Comparison of ENCODE assay signal across 8 cellular contexts in genomic region chr9:34589656-34590375, GRCh38. TPM values are rescaled to one million over a fixed set of nuclear protein-coding genes. Genes with fewer than 3 reads are reported as not detected.
DNase-seq lines count a peak whose midpoint lies in the region; ATAC-seq and TF ChIP-seq lines count a peak whose summit lies in the region.

A gene with protein sequence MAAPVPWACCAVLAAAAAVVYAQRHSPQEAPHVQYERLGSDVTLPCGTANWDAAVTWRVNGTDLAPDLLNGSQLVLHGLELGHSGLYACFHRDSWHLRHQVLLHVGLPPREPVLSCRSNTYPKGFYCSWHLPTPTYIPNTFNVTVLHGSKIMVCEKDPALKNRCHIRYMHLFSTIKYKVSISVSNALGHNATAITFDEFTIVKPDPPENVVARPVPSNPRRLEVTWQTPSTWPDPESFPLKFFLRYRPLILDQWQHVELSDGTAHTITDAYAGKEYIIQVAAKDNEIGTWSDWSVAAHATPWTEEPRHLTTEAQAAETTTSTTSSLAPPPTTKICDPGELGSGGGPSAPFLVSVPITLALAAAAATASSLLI (minus strand): TSS chr9:34589724. CDS start chr9:34568981, 20,743 bp downstream.

- peak; percentile 41 for DNase-seq in GM03348 (ENCODE audit: low spot score)
- peak; percentile 21 for DNase-seq in NCI-H748 treated with DMSO at 0.1 percent for 48 hours (lab: John Stamatoyannopoulos, UW)
- DNase-seq in choroid plexus epithelial cell (ENCODE audit: low read depth), result no peak
- no peak for DNase-seq in mesendoderm
- DNase-seq in thoracic aorta (ENCODE audit: low spot score), result no peak
- no peak for DNase-seq in OCI-LY7 (ENCODE audit: low spot score)
- no peak for DNase-seq in HuH-7.5 (ENCODE audit: low spot score)

- H3K4me2 ChIP-seq in mesendoderm (ENCODE audit: low read length) (peak within 1 kb of the TSS; percentile 84), OCI-LY7 (ENCODE audit: low read length) (no peak within 1 kb of the TSS)

- no peak within 1 kb of the TSS for H2AFZ ChIP-seq in OCI-LY7 (ENCODE audit: low read length)

- H3K27me3 ChIP-seq in mesendoderm (ENCODE audit: insufficient read depth, low read length, poor library complexity) (peaks cover 37% of the 10 kb centered on the region), thoracic aorta (replicated peaks; ENCODE audit: insufficient read depth) (peaks cover 16% of the 10 kb centered on the region)

- H4K20me1 ChIP-seq in OCI-LY7 (ENCODE audit: insufficient read depth, low read length), result no peaks in the 10 kb centered on the region; the same call in 1 of the 2 replicates

- H3K4me3 ChIP-seq in choroid plexus epithelial cell (ENCODE audit: low read depth, low read length) (peak within 1 kb of the TSS; percentile 24), mesendoderm (ENCODE audit: low read length) (peak within 1 kb of the TSS; percentile 35), thoracic aorta (peak within 1 kb of the TSS; percentile 69), OCI-LY7 (ENCODE audit: low read depth, low read length, poor library complexity, severe bottlenecking) (no peak within 1 kb of the TSS)

- H3K27ac ChIP-seq in mesendoderm (ENCODE audit: low read depth, low read length) (no peak within 1 kb of the TSS), thoracic aorta (no peak within 1 kb of the TSS), OCI-LY7 (ENCODE audit: low read depth, low read length, poor library complexity, severe bottlenecking) (no peak within 1 kb of the TSS)

- intact Hi-C loops in OCI-LY7 (cut with micrococcal nuclease; ENCODE audit: unreplicated experiment), result no loop called here

- H3K9me3 ChIP-seq in thoracic aorta, result no peaks in the 10 kb centered on the region
- H3K9me3 ChIP-seq in OCI-LY7 (ENCODE audit: low read length), result no peaks in the 10 kb centered on the region

- ATAC-seq in thoracic aorta (ENCODE audit: insufficient number of reproducible peaks, low FRiP score, low read depth) (no peak), GM19035 (IDR thresholded peaks at IDR 0.05; ENCODE audit: unreplicated experiment) (no peak)

- TF ChIP-seq CTCF in choroid plexus epithelial cell (conservative IDR thresholded peaks at IDR 0.05; ENCODE audit: low read depth, low read length) (no peak), thoracic aorta (IDR thresholded peaks at IDR 0.05) (no peak), OCI-LY7 (conservative IDR thresholded peaks at IDR 0.05; ENCODE audit: low read length) (no peak)

- no TSS peak for BruUV-seq in OCI-LY7 (replicated peaks; lab: Mats Ljungman, UMichigan)

- no peaks in the 10 kb centered on the region for H3K36me3 ChIP-seq in mesendoderm (ENCODE audit: control insufficient read depth, insufficient read depth, low read length)
- no peaks in the 10 kb centered on the region for H3K36me3 ChIP-seq in thoracic aorta
- H3K36me3 ChIP-seq in OCI-LY7 (ENCODE audit: insufficient read depth, low read length), result no peaks in the 10 kb centered on the region

- H3K79me2 ChIP-seq in mesendoderm (ENCODE audit: control insufficient read depth, insufficient read depth, low read length) (no peaks in the 10 kb centered on the region), OCI-LY7 (ENCODE audit: insufficient read depth, low read depth, low read length) (no peaks in the 10 kb centered on the region)

- no peak within 1 kb of the TSS for H3K4ac ChIP-seq in mesendoderm (ENCODE audit: low read depth, low read length)

- no CpG with 5 or more reads among the region's 100 CpGs for WGBS in mesendoderm (ENCODE audit: extremely low coverage, insufficient coverage, low lambda C conversion rate)

- CTCF ChIA-PET in OCI-LY7 (lab: Charles Lee; ENCODE audit: unreplicated experiment), result no interaction called here

- H2BK5ac ChIP-seq in mesendoderm (ENCODE audit: low read length), result no peak within 1 kb of the TSS

- no peaks in the 10 kb centered on the region for H3K9me2 ChIP-seq in OCI-LY7 (ENCODE audit: insufficient read depth, low read length)

- H3K4me1 ChIP-seq in mesendoderm (ENCODE audit: control insufficient read depth, low read depth, low read length) (peaks cover 30% of the 10 kb centered on the region), thoracic aorta (ENCODE audit: control insufficient read depth in 1 of 2, low read depth in 2 of 2) (peaks cover 25 to 59% of the 10 kb centered on the region in 2 donors), OCI-LY7 (ENCODE audit: insufficient read depth, low read length, poor library complexity, severe bottlenecking) (no peaks in the 10 kb centered on the region)

- no peak within 1 kb of the TSS for H3K23ac ChIP-seq in mesendoderm (ENCODE audit: low read length)

- peak within 1 kb of the TSS; percentile 89 for H3K56ac ChIP-seq in mesendoderm (ENCODE audit: low read length)

- H4K5ac ChIP-seq in mesendoderm (ENCODE audit: low read length), result no peak within 1 kb of the TSS

- POLR2A ChIA-PET in OCI-LY7 (lab: Charles Lee), result no interaction called here

- no peak within 1 kb of the TSS for H3K18ac ChIP-seq in mesendoderm (ENCODE audit: low read length)

- no peak within 1 kb of the TSS for H2BK120ac ChIP-seq in mesendoderm (ENCODE audit: low read depth, low read length)

- H4K8ac ChIP-seq in mesendoderm (ENCODE audit: low read depth, low read length), result no peak within 1 kb of the TSS

- peak within 1 kb of the TSS; percentile 66 for H3K9ac ChIP-seq in mesendoderm (ENCODE audit: low read length)

- no peak within 1 kb of the TSS for H2BK15ac ChIP-seq in mesendoderm (replicated peaks; ENCODE audit: low read depth)

- no peaks in the 10 kb centered on the region for H3K79me1 ChIP-seq in mesendoderm (ENCODE audit: low read length)

- H2AK5ac ChIP-seq in mesendoderm (ENCODE audit: low read length), result no peak within 1 kb of the TSS

RNA-seq across cellular contexts. Expression of the gene that starts here (rescaled TPM):
- polyA plus RNA-seq in mesendoderm (2013, experiment 1 of 2), result 4.5 TPM
- 4.3 TPM for polyA plus RNA-seq in mesendoderm (2013, experiment 2 of 2)
- total RNA-seq in thoracic aorta (10 to 100 TPM in 1 of 2 donors, 1 to 10 TPM in 1; 8.7 to 13.7 TPM), OCI-LY7 (2022) (not detected in 2 replicates)
- total RNA-seq in OCI-LY7 (2014; rRNA removed; shearing (Covaris generic)), result not detected in 2 replicates

Comparison
In these comparisons a context has a peak if more than half of its experiments do, and no peak if none do; other contexts are left out.
1. RNA of the gene that starts here (total RNA-seq): 8.7 to 13.7 TPM in thoracic aorta; not detected in OCI-LY7; every median in the first group is over 4 times any median in the second.
2. DNase-seq: peak in GM03348 (single experiment) and NCI-H748 treated with DMSO at 0.1 percent for 48 hours (single experiment); none in choroid plexus epithelial cell (single experiment), mesendoderm (single experiment), thoracic aorta (single experiment), OCI-LY7 (single experiment) and HuH-7.5 (single experiment).